ENCODE assay signal across 8 cellular contexts in the genomic region with DNA sequence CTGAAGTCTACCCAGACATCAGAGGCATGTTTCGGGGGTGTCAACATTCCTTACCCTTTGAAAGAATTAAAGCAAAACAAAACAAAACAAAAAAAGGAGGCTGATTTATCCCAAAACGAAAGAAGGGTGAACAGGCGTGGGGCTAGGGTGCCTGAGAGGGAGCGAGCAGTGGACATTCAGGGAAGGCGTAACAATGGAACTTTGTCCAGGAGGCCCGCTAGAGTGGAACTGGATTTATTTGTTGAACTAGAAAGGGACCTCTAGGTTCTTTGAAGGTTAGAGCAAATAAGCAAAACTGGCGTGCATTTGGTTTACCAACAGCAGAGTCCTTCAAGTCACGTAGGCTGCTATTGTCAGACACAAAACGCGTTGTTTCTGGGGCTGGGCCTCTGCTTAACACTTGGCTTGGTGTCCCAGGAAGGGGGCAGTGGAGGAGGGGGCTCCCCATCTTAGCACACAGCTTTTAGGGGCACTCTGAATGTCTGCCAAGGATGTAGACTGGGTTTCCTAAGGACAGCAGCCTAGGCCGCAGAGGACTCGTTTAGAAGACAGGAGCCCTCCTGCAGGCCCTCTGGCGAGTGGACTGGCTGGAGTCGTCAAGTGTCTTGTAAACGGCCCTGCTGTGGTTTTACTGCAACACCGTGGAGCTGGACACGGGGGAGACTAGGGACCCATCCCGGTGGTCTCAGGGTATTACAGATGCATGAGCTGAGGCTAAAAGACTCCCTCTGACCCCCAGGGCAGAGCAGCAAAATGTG.
DNase-seq lines count a peak whose midpoint lies in the region; ATAC-seq and TF ChIP-seq lines count a peak whose summit lies in the region.

No MANE protein-coding gene starts in this region.

- CTCF ChIA-PET in activated naive CD4-positive, alpha-beta T cell treated with anti-CD3 and anti-CD28 coated beads, Interleukin-2, amount 10 ng/mL, durations not matched to agents 7 days and 5 days (lab: Charles Lee), result interaction anchor here (0.8 to 4.9 kb wide), 5 partner anchors 9 to 850 kb away, joined by 3 to 18 read pairs (median 4); no protein-coding TSS in a partner anchor

- WGBS in aorta, 2 donors, result 21 to 25% methylated on average over 18 of the region's 18 CpGs

- no peaks in the 10 kb centered on the region for H3K9me3 Mint-ChIP-seq in activated naive CD4-positive, alpha-beta T cell treated with anti-CD3 and anti-CD28 coated beads, Interleukin-2, amount 10 ng/mL, durations not matched to agents 7 days and 5 days

- H3K9ac ChIP-seq in muscle layer of colon (ENCODE audit: low read length), result peak overlapping the region; percentile 62

- in situ Hi-C loops in ACHN (cut with HindIII; ENCODE audit: low pct_ligation_motif_present, low pct_unique_long_range_greater_than_20kb, low sequenced_read_pairs), result no loop called here

- H3K27me3 Mint-ChIP-seq in activated naive CD4-positive, alpha-beta T cell treated with anti-CD3 and anti-CD28 coated beads, Interleukin-2, amount 10 ng/mL, durations not matched to agents 7 days and 5 days, result peaks cover 25% of the 10 kb centered on the region

- H3K4me3 ChIP-seq in coronary artery, result peak overlapping the region; percentile 77
- peak overlapping the region in 1 of 2 donors; percentile 15 for H3K4me3 ChIP-seq in muscle layer of colon (ENCODE audit: low read depth in 1 of 2, low read length in 2 of 2)
- H3K4me3 ChIP-seq in aorta (ENCODE audit: low read length in 2 of 2), result no peak overlapping the region

- TF ChIP-seq CTCF in coronary artery (IDR thresholded peaks at IDR 0.05), result no peak

- peaks cover 28% of the 10 kb centered on the region for H3K4me1 ChIP-seq in muscle layer of colon (ENCODE audit: insufficient read depth, low read length)
- no peaks in the 10 kb centered on the region for H3K4me1 ChIP-seq in aorta (ENCODE audit: control insufficient read depth in 1 of 2, insufficient read depth in 2 of 2, low read length in 2 of 2)

- H3K4me3 Mint-ChIP-seq in activated naive CD4-positive, alpha-beta T cell treated with anti-CD3 and anti-CD28 coated beads, Interleukin-2, amount 10 ng/mL, durations not matched to agents 7 days and 5 days, result peak overlapping the region; percentile 11

- intact Hi-C loops in aorta (cut with DNase I), result loop anchor here (2.0 to 5.0 kb wide), 6 partner anchors 66 to 551 kb away; no protein-coding TSS in a partner anchor

- H3K9me3 ChIP-seq in muscle layer of colon (ENCODE audit: low read length) (no peaks in the 10 kb centered on the region), aorta (ENCODE audit: control insufficient read depth, low read length) (no peaks in the 10 kb centered on the region)

- peaks cover 18% of the 10 kb centered on the region for H3K4me1 Mint-ChIP-seq in activated naive CD4-positive, alpha-beta T cell treated with anti-CD3 and anti-CD28 coated beads, Interleukin-2, amount 10 ng/mL, durations not matched to agents 7 days and 5 days

- H3K36me3 ChIP-seq in muscle layer of colon (ENCODE audit: insufficient read depth, low read length) (no peaks in the 10 kb centered on the region), aorta (ENCODE audit: control insufficient read depth in 1 of 2, insufficient read depth in 2 of 2, low read length in 1 of 2) (no peaks in the 10 kb centered on the region)

- no peak for ATAC-seq in aorta (ENCODE audit: low FRiP score)

- H3K36me3 Mint-ChIP-seq in activated naive CD4-positive, alpha-beta T cell treated with anti-CD3 and anti-CD28 coated beads, Interleukin-2, amount 10 ng/mL, durations not matched to agents 7 days and 5 days, result no peaks in the 10 kb centered on the region

- H3K27me3 ChIP-seq in muscle layer of colon (ENCODE audit: control insufficient read depth in 1 of 2, insufficient read depth in 2 of 2, low read length in 2 of 2), result no peaks in the 10 kb centered on the region
- no peaks in the 10 kb centered on the region for H3K27me3 ChIP-seq in aorta (ENCODE audit: control insufficient read depth in 1 of 2, insufficient read depth in 2 of 2, low read length in 1 of 2)

- DNase-seq in activated naive CD4-positive, alpha-beta T cell treated with anti-CD3 and anti-CD28 coated beads, Interleukin-2, amount 10 ng/mL, durations not matched to agents 7 days and 5 days, result no peak
- DNase-seq in activated naive CD4-positive, alpha-beta T cell treated with anti-CD3 and anti-CD28 coated beads, Interleukin-2, amount 50 U/mL, for 16 hours, result no peak
- DNase-seq in coronary artery (ENCODE audit: low spot score) (no peak), aorta (no peak), ACHN (no peak), NCI-H2107 treated with DMSO at 0.1 percent for 48 hours (lab: John Stamatoyannopoulos, UW; ENCODE audit: unreplicated experiment) (no peak), activated gamma-delta T cell treated with Interleukin-2 at 50 U/mL for 16 hours (no peak)

- peak overlapping the region; percentile 49 for H3K27ac Mint-ChIP-seq in activated naive CD4-positive, alpha-beta T cell treated with anti-CD3 and anti-CD28 coated beads, Interleukin-2, amount 10 ng/mL, durations not matched to agents 7 days and 5 days

- H3K27ac ChIP-seq in coronary artery (peak overlapping the region; percentile 93 to 97), muscle layer of colon (ENCODE audit: low read depth, low read length) (peak overlapping the region; percentile 86), aorta (ENCODE audit: low read depth in 1 of 2, low read length in 2 of 2) (peak overlapping the region; percentile 74 to 99)
